Comparison of ENCODE assay signal across 10 cellular contexts in genomic region chr2:3563521-3563976, GRCh38. TPM values are rescaled to one million over a fixed set of nuclear protein-coding genes. Genes with fewer than 3 reads are reported as not detected.
DNase-seq lines count a peak whose midpoint lies in the region; ATAC-seq and TF ChIP-seq lines count a peak whose summit lies in the region.
"Had no signal": no experiment of that assay in that cellular context is flagged by ENCODE, and none has a peak within 500 bp of the region (broad histone marks: within the 10 kb centered on the region; RNA-seq: fewer than 3 reads in every experiment).

No MANE protein-coding gene starts in this region.

- peak; percentile 53 for ATAC-seq in GM19324 (IDR thresholded peaks at IDR 0.05; ENCODE audit: low FRiP score, unreplicated experiment)
- peak; percentile 52 for ATAC-seq in HG02642 (IDR thresholded peaks at IDR 0.05; ENCODE audit: poor library complexity, unreplicated experiment)
- ATAC-seq in HG03469 (IDR thresholded peaks at IDR 0.05; ENCODE audit: unreplicated experiment) = peak; percentile 40
- no peak for ATAC-seq in foreskin keratinocyte

- TF ChIP-seq CTCF in GM10248 (IDR thresholded peaks at IDR 0.05; ENCODE audit: control extremely low read depth, extremely low read depth, low read depth, missing control alignments) = no peak
- TF ChIP-seq CTCF in foreskin keratinocyte (conservative IDR thresholded peaks at IDR 0.05) = no peak

- H3K4me1 ChIP-seq in foreskin keratinocyte = no peaks in the 10 kb centered on the region

- no peak overlapping the region for H3K27ac ChIP-seq in foreskin keratinocyte

- H3K27me3 ChIP-seq in foreskin keratinocyte = no peaks in the 10 kb centered on the region

- POLR2A ChIA-PET in GM10248 (lab: Yijun Ruan, JAX) = no interaction called here

- peak; percentile 49 for DNase-seq in GM10248 (ENCODE audit: extremely low spot score)
- DNase-seq in foreskin keratinocyte = no peak
- no peak for DNase-seq in Ammon's horn (ENCODE audit: low spot score)
- no peak for DNase-seq in dermis blood vessel endothelial cell
- no peak for DNase-seq in NCI-H2227 (lab: John Stamatoyannopoulos, UW; ENCODE audit: unreplicated experiment)
- DNase-seq: activated CD8-positive, alpha-beta memory T cell treated with anti-CD3 and anti-CD28 coated beads, Interleukin-2, amount 50 U/mL, for 48 hours had no signal

- CTCF ChIA-PET in GM10248 (lab: Yijun Ruan, JAX) = interaction anchor here (1.0 to 1.4 kb wide), 3 partner anchors 9 to 88 kb away, joined by 3 to 4 read pairs (median 3); no protein-coding TSS in a partner anchor

RNA-seq across cellular contexts. Expression of gene RNASEH1, which starts 5.4 kb away (rescaled TPM):
- total RNA-seq in foreskin keratinocyte (32.0 and 32.8 TPM in 2 replicates), dermis blood vessel endothelial cell (23.5 and 30.9 TPM in 2 replicates)
- polyA plus RNA-seq in foreskin keratinocyte = 15.1 and 16.8 TPM in 2 replicates

RNA-seq across cellular contexts. Expression of gene RPS7, which starts 11.5 kb away (rescaled TPM):
- total RNA-seq in foreskin keratinocyte (1,708 and 1,786 TPM in 2 replicates), dermis blood vessel endothelial cell (926 and 1,911 TPM in 2 replicates)
- polyA plus RNA-seq in foreskin keratinocyte = 2,392 and 2,411 TPM in 2 replicates

RNA-seq across cellular contexts. Expression of gene COLEC11, which starts 31.4 kb away (rescaled TPM):
- total RNA-seq in foreskin keratinocyte = not detected in 2 replicates
- not detected in 2 replicates for polyA plus RNA-seq in foreskin keratinocyte
- total RNA-seq in dermis blood vessel endothelial cell = 0.79 and 0.85 TPM in 2 replicates
- total RNA-seq: neural crest cell had no signal

RNA-seq across cellular contexts. Expression of gene ADI1, which starts 44.2 kb away (rescaled TPM):
- 37.0 and 39.6 TPM in 2 replicates for total RNA-seq in foreskin keratinocyte
- 46.7 and 46.9 TPM in 2 replicates for polyA plus RNA-seq in foreskin keratinocyte
- 50.9 and 68.4 TPM in 2 replicates for total RNA-seq in dermis blood vessel endothelial cell
